ENCODE assay signal across 1 cellular context in the genomic region with DNA sequence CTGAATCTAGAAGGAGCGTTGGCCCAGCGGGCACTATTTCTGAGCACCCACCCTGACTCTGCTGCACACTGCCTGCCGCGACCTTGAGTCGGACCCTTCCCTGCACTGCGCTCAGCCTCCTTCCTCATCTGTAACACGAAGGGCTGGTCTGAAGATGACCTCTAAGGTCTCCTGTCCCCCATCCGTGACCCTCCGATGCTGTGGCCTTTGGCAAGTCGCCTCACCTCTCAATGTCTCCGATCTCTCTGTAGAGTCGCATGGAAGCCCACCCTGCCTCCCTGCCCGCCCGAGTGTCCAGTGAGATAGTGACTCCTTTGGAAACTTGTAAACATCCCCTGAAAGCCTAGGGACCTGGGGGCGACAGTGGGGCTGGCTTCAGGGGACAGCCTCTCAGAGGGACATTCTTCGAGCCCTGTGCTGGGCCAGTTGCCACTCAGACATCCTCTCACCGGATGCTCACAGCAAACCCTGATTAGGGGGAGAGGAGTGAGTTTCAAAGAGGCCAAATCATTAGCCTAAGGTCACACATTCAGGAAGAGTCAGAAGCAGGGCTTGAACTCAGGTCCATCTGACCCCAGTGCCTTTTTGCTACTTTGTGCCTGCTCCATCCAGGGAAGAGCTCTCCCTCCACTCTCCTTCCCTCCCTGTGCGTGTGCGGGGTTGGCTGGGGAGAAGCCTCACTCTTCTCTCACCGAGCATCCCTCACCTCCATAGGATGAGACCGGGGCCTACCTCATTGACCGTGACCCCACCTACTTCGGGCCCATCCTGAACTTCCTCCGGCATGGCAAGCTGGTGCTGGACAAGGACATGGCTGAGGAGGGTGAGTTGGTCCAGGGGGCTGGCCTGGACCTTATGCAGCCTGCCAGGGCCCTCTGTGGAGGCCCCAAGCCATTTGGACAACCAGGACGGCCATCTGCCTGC.
TF ChIP-seq lines count a peak whose summit lies in the region.

No MANE protein-coding gene starts in this region.

TF ChIP-seq in IMR-90, 13 proteins besides CTCF, POLR2A, EP300 and RAD21:
- TF ChIP-seq NFE2L2 (IDR thresholded peaks at IDR 0.05; ENCODE audit: low read depth, low read length) (no peak), RFX5 (IDR thresholded peaks at IDR 0.05; ENCODE audit: low read depth, low read length) (no peak), MXI1 (IDR thresholded peaks at IDR 0.05; ENCODE audit: borderline replicate concordance, low read depth, low read length) (no peak), FOS (IDR thresholded peaks at IDR 0.05; ENCODE audit: low read depth, low read length) (no peak), SMC3 (IDR thresholded peaks at IDR 0.05; ENCODE audit: low read depth, low read length) (no peak)
